ENCODE assay signal across 26 cellular contexts in genomic region chr14:67916430-67916829, GRCh38.
"Had no signal": no experiment of that assay in that cellular context is flagged by ENCODE, and none has a peak within 500 bp of the region (broad histone marks: within the 10 kb centered on the region; RNA-seq: fewer than 3 reads in every experiment).

No MANE protein-coding gene starts in this region.

- H3K4me3 ChIP-seq: stomach, suprapubic skin, testis, thoracic aorta, thyroid gland, tibial artery, tibial nerve, transverse colon, upper lobe of left lung, upper lobe of right lung, uterus, vagina had no signal

- ATAC-seq: stimulated activated effector memory CD8-positive, alpha-beta T cell treated with anti-CD3 and anti-CD28 coated beads, Interleukin-12 subunit alpha, Interleukin-12 subunit beta, amount 100 ng/mL, for 72 hours; stimulated activated memory B cell treated with anti-CD40 and anti-IgM and Interleukin-4, amounts not matched to agents 10 μg/mL and 1 μg/mL and 100 μg/mL, for 72 hours; stimulated activated naive B cell treated with anti-CD40 and anti-IgM and Interleukin-4, amounts not matched to agents 10 μg/mL and 1 μg/mL and 100 μg/mL, for 72 hours; stimulated activated naive CD8-positive, alpha-beta T cell treated with anti-CD3 and anti-CD28 coated beads, Interleukin-15, amount 100 ng/mL, for 72 hours; stimulated activated naive CD8-positive, alpha-beta T cell treated with anti-CD3 and anti-CD28 coated beads, Interleukin-15, Interleukin-2, amounts not matched to agents 100 U/mL and 50 U/mL, for 24 hours; upper lobe of right lung had no signal

- FAIRE-seq: urothelium cell line had no signal

- DNase-seq: stimulated activated CD4-positive, alpha-beta T cell treated with anti-CD3 and anti-CD28 coated beads, Interleukin-2, amount 100 ng/mL, for 48 hours; stimulated activated CD4-positive, alpha-beta T cell treated with anti-CD3 and anti-CD28 coated beads, Interleukin-4, amount 100 ng/mL, for 1 hour; stimulated activated CD4-positive, alpha-beta T cell treated with anti-CD3 and anti-CD28 coated beads, Interleukin-4, amount 100 ng/mL, for 24 hours; stimulated activated CD4-positive, alpha-beta T cell treated with anti-CD3 and anti-CD28 coated beads, Interleukin-4, amount 100 ng/mL, for 4 hours; stimulated activated CD8-positive, alpha-beta memory T cell treated with anti-CD3 and anti-CD28 coated beads, Interleukin-4, amount 100 ng/mL, for 48 hours; stimulated activated naive B cell treated with anti-CD40 and anti-IgM and Interleukin-4, amounts not matched to agents 10 μg/mL and 1 μg/mL and 100 μg/mL, for 72 hours; stimulated activated naive CD4-positive, alpha-beta T cell; stimulated activated naive CD4-positive, alpha-beta T cell treated with Interleukin-2 at 50 U/mL for 16 hours; stimulated activated naive CD8-positive, alpha-beta T cell treated with anti-CD3 and anti-CD28 coated beads, Interleukin-15, amount 100 ng/mL, for 72 hours; stimulated activated naive CD8-positive, alpha-beta T cell treated with anti-CD3 and anti-CD28 coated beads, Interleukin-15, Interleukin-2, amounts not matched to agents 100 U/mL and 50 U/mL, for 24 hours; stomach; substantia nigra; testis; thyroid gland; tibial artery; transverse colon; upper lobe of left lung; upper lobe of right lung; uterus had no signal

- H3K9me3 ChIP-seq: stomach, suprapubic skin, testis, thoracic aorta, thyroid gland, tibial artery, tibial nerve, transverse colon, upper lobe of left lung, upper lobe of right lung, uterus, vagina had no signal

- H3K27ac ChIP-seq: suprapubic skin, testis, thoracic aorta, thyroid gland, tibial artery, tibial nerve, transverse colon, upper lobe of left lung, upper lobe of right lung, uterus, vagina had no signal

- H3K4me1 ChIP-seq: suprapubic skin, testis, thyroid gland, tibial artery, tibial nerve, upper lobe of right lung, uterus, vagina had no signal

- H3K36me3 ChIP-seq: stomach, suprapubic skin, thoracic aorta, thyroid gland, tibial artery, tibial nerve, transverse colon, upper lobe of left lung, upper lobe of right lung, uterus, vagina had no signal

- H3K27me3 ChIP-seq: stomach, suprapubic skin, testis, thyroid gland, tibial artery, tibial nerve, transverse colon, upper lobe of left lung, upper lobe of right lung, uterus, vagina had no signal
